Comparison of ENCODE assay signal across 28 cellular contexts in genomic region chr12:76256341-76256740, GRCh38.
"Had no signal": no experiment of that assay in that cellular context is flagged by ENCODE, and none has a peak within 500 bp of the region (broad histone marks: within the 10 kb centered on the region; RNA-seq: fewer than 3 reads in every experiment).

No MANE protein-coding gene starts in this region.

- DNase-seq: activated B cell treated with CpG ODN at 0.5 μM for 24 hours; activated CD4-positive, alpha-beta T cell treated with anti-CD3 and anti-CD28 coated beads for 48 hours; activated CD4-positive, alpha-beta T cell treated with anti-CD3 and anti-CD28 coated beads, Interleukin-2, amount 50 U/mL, for 1 hour; activated CD4-positive, alpha-beta T cell treated with anti-CD3 and anti-CD28 coated beads, Interleukin-2, amount 50 U/mL, for 48 hours; activated CD8-positive, alpha-beta memory T cell treated with anti-CD3 and anti-CD28 coated beads for 24 hours; activated CD8-positive, alpha-beta T cell treated with anti-CD3 and anti-CD28 coated beads for 36 hours; activated effector memory CD4-positive, alpha-beta T cell treated with anti-CD3 and anti-CD28 coated beads, Interleukin-2, amount 50 U/mL, for 16 hours; activated naive CD4-positive, alpha-beta T cell treated with anti-CD3 and anti-CD28 coated beads for 36 hours; activated naive CD8-positive, alpha-beta T cell treated with anti-CD3 and anti-CD28 coated beads for 36 hours; activated naive CD8-positive, alpha-beta T cell treated with anti-CD3 and anti-CD28 coated beads, Interleukin-2, amount 50 U/mL, for 24 hours; activated T-cell treated with anti-CD3 and anti-CD28 coated beads, Interleukin-2, amount 50 U/mL, for 1 hour; activated T-cell treated with anti-CD3 and anti-CD28 coated beads, Interleukin-2, amount 50 U/mL, for 48 hours; adrenal gland; amygdala; aorta; central memory CD4-positive, alpha-beta T cell; cerebellar nuclear complex; colonic mucosa; effector CD8-positive, alpha-beta T cell; esophagus squamous epithelium; foreskin melanocyte; T-helper 1 cell; T-helper 17 cell; T1000; WERI-Rb-1 had no signal

- H3K27ac ChIP-seq: body of pancreas, colonic mucosa, epithelial cell of prostate, WERI-Rb-1 had no signal

- H3K36me3 ChIP-seq: adrenal gland, colonic mucosa, esophagus squamous epithelium, WERI-Rb-1 had no signal

- H3K9me3 ChIP-seq: adrenal gland, body of pancreas, colonic mucosa, esophagus squamous epithelium had no signal

- H3K27me3 ChIP-seq: adrenal gland, body of pancreas, colonic mucosa, esophagus squamous epithelium had no signal

- ATAC-seq: activated CD4-positive, CD25-positive, alpha-beta regulatory T cell treated with anti-CD3 and anti-CD28 coated beads, Interleukin-2, amount 50 U/mL, for 24 hours; activated CD8-positive, alpha-beta T cell treated with anti-CD3 and anti-CD28 coated beads for 36 hours; T-helper 17 cell had no signal

- H3K4me3 ChIP-seq: adrenal gland, body of pancreas, colonic mucosa, esophagus squamous epithelium had no signal

- H3K4me1 ChIP-seq: body of pancreas, colonic mucosa had no signal
